ENCODE assay signal across 9 cellular contexts in the genomic region with DNA sequence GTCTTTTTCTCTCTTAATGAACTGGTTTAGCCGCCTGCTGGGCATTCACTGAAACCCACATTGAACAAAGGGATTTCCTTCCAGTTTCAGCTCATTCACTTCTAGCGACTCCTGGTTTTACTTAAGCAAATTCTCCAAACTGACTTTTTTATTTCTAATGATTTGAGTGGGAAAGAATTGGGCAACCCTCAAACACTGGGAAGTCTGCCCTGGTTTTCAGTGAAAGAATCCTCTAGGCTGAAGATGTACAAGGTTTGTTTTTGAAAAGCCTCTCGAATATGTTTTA. TPM values are rescaled to one million over a fixed set of nuclear protein-coding genes. Genes with fewer than 3 reads are reported as not detected.
DNase-seq lines count a peak whose midpoint lies in the region; FAIRE-seq and TF ChIP-seq lines count a peak whose summit lies in the region.
"Had no signal": no experiment of that assay in that cellular context is flagged by ENCODE, and none has a peak within 500 bp of the region (broad histone marks: within the 10 kb centered on the region; RNA-seq: fewer than 3 reads in every experiment).

No MANE protein-coding gene starts in this region.

- H3K9me3 Mint-ChIP-seq in HFFc6 (no peaks in the 10 kb centered on the region), glutamatergic neuron (ENCODE audit: unreplicated experiment) (peaks cover 4% of the 10 kb centered on the region)

- no peak overlapping the region for H3K4me3 Mint-ChIP-seq in HFFc6
- no peak overlapping the region for H3K4me3 Mint-ChIP-seq in glutamatergic neuron (ENCODE audit: unreplicated experiment)

- peaks cover 12% of the 10 kb centered on the region; the same call in 1 of the 2 replicates for H3K36me3 Mint-ChIP-seq in HFFc6 (ENCODE audit: low read depth)
- no peaks in the 10 kb centered on the region for H3K36me3 Mint-ChIP-seq in glutamatergic neuron (ENCODE audit: unreplicated experiment)

- H3K27ac Mint-ChIP-seq in HFFc6 (no peak overlapping the region), glutamatergic neuron (ENCODE audit: unreplicated experiment) (no peak overlapping the region)

- H3K4me1 Mint-ChIP-seq in HFFc6 (ENCODE audit: low read depth) (peaks cover 19% of the 10 kb centered on the region), glutamatergic neuron (ENCODE audit: low read depth, unreplicated experiment) (peaks cover 12% of the 10 kb centered on the region)

- no peak for FAIRE-seq in HTR-8/SVneo (lab: Jason Lieb, UNC)
- FAIRE-seq: frontal cortex had no signal

- peak; percentile 69 for TF ChIP-seq CTCF in HFFc6 (IDR thresholded peaks at IDR 0.05)
- peak; percentile 68 for TF ChIP-seq CTCF in glutamatergic neuron (IDR thresholded peaks at IDR 0.05; ENCODE audit: partially characterized antibody, unreplicated experiment)

- H3K27me3 Mint-ChIP-seq in HFFc6 (ENCODE audit: insufficient read depth) (peaks cover 10% of the 10 kb centered on the region), glutamatergic neuron (ENCODE audit: unreplicated experiment) (peaks cover 24% of the 10 kb centered on the region)

- DNase-seq in HFFc6 = peak; percentile 18
- DNase-seq in amniotic epithelial cell (ENCODE audit: low read depth) = peak; percentile 56
- DNase-seq in glutamatergic neuron = no peak
- peak; percentile 63 for DNase-seq in stromal cell of bone marrow (ENCODE audit: low read depth)
- no peak for DNase-seq in NCI-H345 treated with DMSO at 0.1 percent for 48 hours (lab: John Stamatoyannopoulos, UW; ENCODE audit: unreplicated experiment)
- no peak for DNase-seq in HTR-8/SVneo (ENCODE audit: insufficient read length, low spot score)
- DNase-seq in activated CD4-positive, alpha-beta T cell treated with anti-CD3 and anti-CD28 coated beads, Interleukin-2, amount 50 U/mL, for 4 hours = no peak
- DNase-seq: activated gamma-delta T cell treated with Interleukin-2 at 50 U/mL for 16 hours had no signal

RNA-seq across cellular contexts. Expression of gene PLAGL1, which starts 45.5 kb away (rescaled TPM):
- 10 to 100 TPM; 22.5 to 28.8 (median 26.2) TPM for total RNA-seq in HFFc6 (2021; fragmentation: NEBNext Ultra II Directional; extraction: Animal tissue kit (Norgen Biotek cat#: 25700))
- 0.69 TPM for total RNA-seq in glutamatergic neuron (ENCODE audit: unreplicated experiment)

Comparison
In these comparisons a context has a peak if more than half of its experiments do, and no peak if none do; other contexts are left out.
1. DNase-seq: peak in HFFc6 (single experiment), amniotic epithelial cell (single experiment) and stromal cell of bone marrow (single experiment); none in glutamatergic neuron (single experiment), NCI-H345 treated with DMSO at 0.1 percent for 48 hours (single experiment), HTR-8/SVneo (single experiment) and activated CD4-positive, alpha-beta T cell treated with anti-CD3 and anti-CD28 coated beads, Interleukin-2, amount 50 U/mL, for 4 hours (0 of 2).
2. RNA of gene PLAGL1, which starts 45.5 kb away (total RNA-seq): 22.5 to 28.8 TPM in HFFc6; 0.69 TPM in glutamatergic neuron (single experiment); every median in the first group is over 10 times any median in the second.